Comparison of ENCODE assay signal across 28 cellular contexts in the genomic region with DNA sequence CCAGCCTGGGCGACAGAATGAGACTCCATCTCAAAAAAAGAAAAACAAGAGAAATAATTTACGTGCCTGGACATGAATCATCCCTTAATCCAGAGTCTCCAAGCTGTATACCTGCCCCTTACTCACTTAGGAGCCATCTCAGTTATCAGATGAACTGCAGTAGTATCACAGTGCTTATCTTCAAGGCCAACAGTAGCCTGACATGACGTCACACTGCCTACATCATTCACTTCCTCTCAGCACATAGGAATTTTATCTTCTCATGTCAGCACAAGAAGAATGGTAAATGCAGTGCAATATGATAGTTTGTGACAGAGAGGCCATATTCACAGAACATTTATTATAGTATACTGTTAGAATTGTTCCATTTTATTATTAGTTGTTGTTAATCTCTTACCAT.
"Had no signal": no experiment of that assay in that cellular context is flagged by ENCODE, and none has a peak within 500 bp of the region (broad histone marks: within the 10 kb centered on the region; RNA-seq: fewer than 3 reads in every experiment).

No MANE protein-coding gene starts in this region.

- H3K27ac ChIP-seq: colonic mucosa, pancreas, prostate gland, sigmoid colon, suprapubic skin, tibial artery had no signal

- FAIRE-seq: endometrium, kidney, pancreas, small intestine had no signal

- H3K27me3 ChIP-seq: colonic mucosa, sigmoid colon, suprapubic skin, tibial artery had no signal

- H3K36me3 ChIP-seq: colonic mucosa, pancreas, prostate gland, sigmoid colon, suprapubic skin, tibial artery had no signal

- ATAC-seq: activated T-cell treated with anti-CD3 and anti-CD28 coated beads, Interleukin-2, amount 50 U/mL, for 4 hours; activated T-helper 17 cell treated with anti-CD3 and anti-CD28 coated beads, Interleukin-2, amount 50 U/mL, for 72 hours; left colon; naive thymus-derived CD8-positive, alpha-beta T cell; pancreas; stimulated activated naive B cell treated with anti-CD40 and anti-IgM and Interleukin-4, amounts not matched to agents 10 μg/mL and 1 μg/mL and 100 μg/mL, for 72 hours had no signal

- H3K4me1 ChIP-seq: colonic mucosa, pancreas, prostate gland, sigmoid colon, suprapubic skin, tibial artery had no signal

- H3K4me3 ChIP-seq: colonic mucosa, pancreas, prostate gland, sigmoid colon, suprapubic skin, tibial artery had no signal

- H3K9me3 ChIP-seq: colonic mucosa, pancreas, prostate gland, suprapubic skin had no signal

- DNase-seq: activated CD4-positive, alpha-beta memory T cell treated with anti-CD3 and anti-CD28 coated beads for 36 hours; activated CD4-positive, alpha-beta T cell treated with anti-CD3 and anti-CD28 coated beads, Interleukin-2, amount 10 ng/mL, durations not matched to agents 24 days and 14 days; activated CD4-positive, CD25-positive, alpha-beta regulatory T cell treated with anti-CD3 and anti-CD28 coated beads, Interleukin-2, amount 50 U/mL, for 72 hours; activated gamma-delta T cell treated with Interleukin-2 at 50 U/mL for 16 hours; activated naive CD4-positive, alpha-beta T cell treated with anti-CD3 and anti-CD28 coated beads, Interleukin-2, amount 50 U/mL, for 16 hours; activated T-cell treated with anti-CD3 and anti-CD28 coated beads, Interleukin-2, amount 50 U/mL, for 4 hours; amygdala; colonic mucosa; effector CD8-positive, alpha-beta T cell; foreskin fibroblast; head of caudate nucleus; hippocampal formation; kidney; left colon; midbrain; naive thymus-derived CD8-positive, alpha-beta T cell; nucleus accumbens; pancreas; retina; sigmoid colon; small intestine; stimulated activated CD4-positive, alpha-beta T cell treated with anti-CD3 and anti-CD28 coated beads, Interleukin-1b, Interleukin-23, amount 100 ng/mL, for 48 hours; stimulated activated naive B cell treated with anti-CD40 and anti-IgM and Interleukin-4, amounts not matched to agents 10 μg/mL and 1 μg/mL and 100 μg/mL, for 72 hours; tibial artery had no signal
